8 cellular contexts compared by ENCODE assay signal in the genomic region with DNA sequence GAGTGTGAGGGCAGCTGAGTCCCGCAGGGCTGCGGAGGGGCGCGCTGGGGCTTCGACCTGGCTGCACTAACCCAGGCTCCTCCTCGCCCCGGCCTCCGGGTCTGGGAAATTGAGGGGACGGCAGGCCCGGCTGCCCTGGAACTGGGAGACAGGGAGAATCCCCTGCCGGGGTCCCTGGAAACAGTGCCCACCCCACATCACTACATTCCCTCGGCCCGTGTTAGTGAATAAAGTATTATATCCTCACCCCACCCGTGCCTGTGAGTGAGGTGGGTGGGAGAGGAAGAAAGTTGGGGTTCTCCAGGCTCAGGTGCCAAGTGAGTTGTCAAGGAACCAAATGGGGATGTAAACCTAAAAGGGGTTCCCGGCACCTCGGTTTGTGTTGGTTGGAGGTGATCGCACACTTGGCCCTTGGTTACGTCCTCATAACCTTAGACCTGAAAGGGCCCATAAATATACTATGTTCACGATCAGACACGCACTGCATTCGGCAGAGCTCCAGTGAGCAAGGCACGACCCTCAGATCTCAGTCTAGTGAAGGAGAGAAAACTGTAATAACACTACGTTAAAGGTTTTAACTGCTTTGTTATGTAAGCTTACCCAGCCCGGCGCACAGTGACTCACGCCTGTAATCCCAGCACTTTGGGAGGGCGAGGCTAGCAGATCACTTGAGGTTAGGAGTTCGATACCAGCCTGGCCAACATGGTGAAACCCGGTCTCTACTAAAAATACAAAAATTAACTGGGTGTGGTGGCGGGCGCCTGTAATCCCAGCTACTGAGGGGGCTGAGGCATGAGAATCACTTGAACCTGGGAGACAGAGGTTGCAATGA. TPM values are rescaled to one million over a fixed set of nuclear protein-coding genes. Genes with fewer than 3 reads are reported as not detected.
DNase-seq lines count a peak whose midpoint lies in the region; ATAC-seq and TF ChIP-seq lines count a peak whose summit lies in the region.

No MANE protein-coding gene starts in this region.

- peak overlapping the region; percentile 74 to 87 (median 78) for H3K4me3 Mint-ChIP-seq in IgD-negative memory B cell
- peak overlapping the region; percentile 60 to 73 (median 70) for H3K4me3 Mint-ChIP-seq in naive thymus-derived CD8-positive, alpha-beta T cell

- DNase-seq in choroid plexus epithelial cell (ENCODE audit: low read depth) (no peak), NCI-H2171 treated with DMSO at 0.1 percent for 48 hours (lab: John Stamatoyannopoulos, UW) (no peak), NCI-H1417 treated with DMSO at 0.1 percent for 48 hours (lab: John Stamatoyannopoulos, UW) (no peak), RKO (ENCODE audit: low spot score) (no peak)
- DNase-seq in naive thymus-derived CD8-positive, alpha-beta T cell: no peak

- H3K4me2 ChIP-seq in BLaER1: peak overlapping the region; percentile 91

- ATAC-seq in naive thymus-derived CD8-positive, alpha-beta T cell: no peak
- ATAC-seq in HG03378 (IDR thresholded peaks at IDR 0.05; ENCODE audit: unreplicated experiment): no peak

- H3K9me3 ChIP-seq in BLaER1: no peaks in the 10 kb centered on the region

- peak overlapping the region; percentile 80 to 92 (median 82) for H3K27ac Mint-ChIP-seq in IgD-negative memory B cell
- H3K27ac Mint-ChIP-seq in naive thymus-derived CD8-positive, alpha-beta T cell: peak overlapping the region in 9 of 10 donors; percentile 74 to 91 (median 86)

- H3K27me3 Mint-ChIP-seq in IgD-negative memory B cell: no peaks in the 10 kb centered on the region
- no peaks in the 10 kb centered on the region for H3K27me3 Mint-ChIP-seq in naive thymus-derived CD8-positive, alpha-beta T cell

- H3K4me1 Mint-ChIP-seq in IgD-negative memory B cell: peaks cover 7 to 11% (median 10%) of the 10 kb centered on the region in 3 donors
- H3K4me1 Mint-ChIP-seq in naive thymus-derived CD8-positive, alpha-beta T cell: peaks cover 8 to 17% (median 11%) of the 10 kb centered on the region in 4 donors

- peak overlapping the region; percentile 70 for H3K4me3 ChIP-seq in BLaER1
- peak overlapping the region; percentile 72 for H3K4me3 ChIP-seq in choroid plexus epithelial cell (ENCODE audit: low read depth, low read length)

- no peaks in the 10 kb centered on the region for H3K27me3 ChIP-seq in BLaER1

- peak overlapping the region; percentile 77 for H3K9ac ChIP-seq in BLaER1

- peaks cover 6% of the 10 kb centered on the region for H3K36me3 Mint-ChIP-seq in IgD-negative memory B cell
- peaks cover 0 to 31% (median 6%) of the 10 kb centered on the region in 3 donors for H3K36me3 Mint-ChIP-seq in naive thymus-derived CD8-positive, alpha-beta T cell

- H3K36me3 ChIP-seq in BLaER1: peaks cover 80% of the 10 kb centered on the region

- H3K27ac ChIP-seq in BLaER1: peak overlapping the region; percentile 81

- POLR2A ChIA-PET in naive thymus-derived CD8-positive, alpha-beta T cell (lab: Charles Lee): interaction anchor here (0.7 to 5.0 kb wide), 49 partner anchors 8 to 761 kb away, joined by 3 to 75 read pairs (median 5); partner anchors contain the start of genes ALDOA, CORO1A, DCTPP1 and FBRS

- no peak for TF ChIP-seq CTCF in choroid plexus epithelial cell (conservative IDR thresholded peaks at IDR 0.05; ENCODE audit: low read depth, low read length)

- H3K9me3 Mint-ChIP-seq in IgD-negative memory B cell: no peaks in the 10 kb centered on the region
- no peaks in the 10 kb centered on the region for H3K9me3 Mint-ChIP-seq in naive thymus-derived CD8-positive, alpha-beta T cell

- peaks cover 38% of the 10 kb centered on the region for H3K4me1 ChIP-seq in BLaER1

- H4K20me1 ChIP-seq in BLaER1: peaks cover 81% of the 10 kb centered on the region

RNA-seq across cellular contexts. Expression of gene ZNF771, which starts 11.2 kb away (rescaled TPM):
- polyA plus RNA-seq in IgD-negative memory B cell: 4.8 TPM
- total RNA-seq in naive thymus-derived CD8-positive, alpha-beta T cell: 1 to 10 TPM; 5.5 to 7.6 TPM
- polyA plus RNA-seq in naive thymus-derived CD8-positive, alpha-beta T cell: 1 to 10 TPM; 2.1 to 6.7 (median 3.8) TPM

RNA-seq across cellular contexts. Expression of gene DCTPP1, which starts 11.3 kb away (rescaled TPM):
- 137 TPM for polyA plus RNA-seq in IgD-negative memory B cell
- total RNA-seq in naive thymus-derived CD8-positive, alpha-beta T cell: 10 to 100 TPM; 15.2 to 16.7 TPM
- 10 to 100 TPM; 63.0 to 79.6 (median 64.0) TPM for polyA plus RNA-seq in naive thymus-derived CD8-positive, alpha-beta T cell

RNA-seq across cellular contexts. Expression of gene ZNF48, which starts 23.3 kb away (rescaled TPM):
- polyA plus RNA-seq in IgD-negative memory B cell: 9.7 TPM
- 10 to 100 TPM; 12.7 to 14.3 TPM for total RNA-seq in naive thymus-derived CD8-positive, alpha-beta T cell
- 10 to 100 TPM in 1 of 3 donors, 1 to 10 TPM in 2; 6.1 to 11.7 (median 7.5) TPM for polyA plus RNA-seq in naive thymus-derived CD8-positive, alpha-beta T cell

RNA-seq across cellular contexts. Expression of gene SEPHS2, which starts 27.1 kb away (rescaled TPM):
- polyA plus RNA-seq in IgD-negative memory B cell: 64.0 TPM
- total RNA-seq in naive thymus-derived CD8-positive, alpha-beta T cell: 10 to 100 TPM; 52.3 to 55.1 TPM
- polyA plus RNA-seq in naive thymus-derived CD8-positive, alpha-beta T cell: 10 to 100 TPM; 45.5 to 60.7 (median 55.0) TPM

RNA-seq across cellular contexts. Expression of gene SEPTIN1, which starts 36.2 kb away (rescaled TPM):
- polyA plus RNA-seq in IgD-negative memory B cell: 161 TPM
- total RNA-seq in naive thymus-derived CD8-positive, alpha-beta T cell: 100 to 1,000 TPM; 216 to 222 TPM
- 100 to 1,000 TPM; 178 to 249 (median 242) TPM for polyA plus RNA-seq in naive thymus-derived CD8-positive, alpha-beta T cell
